In the genomic region with DNA sequence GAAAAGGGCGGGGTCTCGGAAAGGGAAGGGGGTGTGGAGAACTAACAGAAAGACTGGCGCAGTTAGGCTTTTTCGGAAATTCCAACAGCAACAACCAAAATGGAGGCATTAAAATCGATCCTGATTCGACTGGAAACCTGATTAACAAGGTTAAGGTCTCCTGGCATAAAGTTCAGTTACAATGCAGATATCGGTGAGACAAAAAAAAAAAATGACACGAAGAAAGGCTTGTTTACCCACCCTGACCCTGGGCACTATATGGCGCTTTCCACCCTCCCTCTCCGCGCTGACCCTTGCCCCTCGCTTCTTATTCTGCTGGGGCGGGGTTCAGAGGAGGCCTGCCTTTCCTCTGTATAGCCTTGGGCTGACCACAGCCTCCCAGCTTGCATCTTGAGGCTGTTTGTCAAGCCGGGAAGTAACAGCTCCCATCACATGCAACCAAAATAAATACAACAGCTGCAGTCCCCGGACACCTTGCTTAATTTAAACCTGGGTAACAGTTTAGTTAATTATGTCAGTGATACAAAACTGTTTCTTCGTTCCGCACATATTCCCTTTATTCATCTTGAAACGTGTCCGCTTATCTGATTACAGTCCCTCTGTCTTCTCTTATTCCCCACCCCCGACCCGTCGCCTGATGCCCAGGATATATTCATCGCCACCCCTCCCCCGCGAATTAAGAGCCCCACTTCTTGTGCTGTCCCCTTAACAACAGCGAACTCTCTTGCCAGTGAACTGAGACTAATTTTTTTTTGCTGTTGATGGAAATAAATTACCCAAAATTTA, we compare ENCODE assay signal across 8 cellular contexts. TPM values are rescaled to one million over a fixed set of nuclear protein-coding genes. Genes with fewer than 3 reads are reported as not detected.
DNase-seq lines count a peak whose midpoint lies in the region; ATAC-seq and TF ChIP-seq lines count a peak whose summit lies in the region.

No MANE protein-coding gene starts in this region.

- DNase-seq in AML-193 (lab: John Stamatoyannopoulos, UW) (peak; percentile 85), RPMI8226 (peak; percentile 77), type B pancreatic cell (ENCODE audit: extremely low spot score, unreplicated experiment) (peak; percentile 79)
- peak; percentile 59 for DNase-seq in activated naive CD4-positive, alpha-beta T cell treated with anti-CD3 and anti-CD28 coated beads, Interleukin-2, amount 10 ng/mL, durations not matched to agents 7 days and 5 days

- H3K36me3 ChIP-seq in gastroesophageal sphincter (no peaks in the 10 kb centered on the region), neuron (ENCODE audit: insufficient read depth, low read length) (no peaks in the 10 kb centered on the region)

- no peaks in the 10 kb centered on the region for H3K27me3 ChIP-seq in gastroesophageal sphincter
- no peaks in the 10 kb centered on the region for H3K27me3 ChIP-seq in neuron (ENCODE audit: insufficient read depth, low read length)

- peaks cover 20% of the 10 kb centered on the region for H3K36me3 Mint-ChIP-seq in activated naive CD4-positive, alpha-beta T cell treated with anti-CD3 and anti-CD28 coated beads, Interleukin-2, amount 10 ng/mL, durations not matched to agents 7 days and 5 days
- H3K36me3 Mint-ChIP-seq in type B pancreatic cell = peaks cover under 1% of the 10 kb centered on the region

- TF ChIP-seq CTCF in gastroesophageal sphincter (IDR thresholded peaks at IDR 0.05) (peak in 1 of 4 experiments; percentile 1), type B pancreatic cell (conservative IDR thresholded peaks at IDR 0.05) (no peak)

- H3K27me3 Mint-ChIP-seq in activated naive CD4-positive, alpha-beta T cell treated with anti-CD3 and anti-CD28 coated beads, Interleukin-2, amount 10 ng/mL, durations not matched to agents 7 days and 5 days = peaks cover 11% of the 10 kb centered on the region
- no peaks in the 10 kb centered on the region for H3K27me3 Mint-ChIP-seq in type B pancreatic cell

- H3K4me3 ChIP-seq in gastroesophageal sphincter (peak overlapping the region; percentile 69 to 83), neuron (ENCODE audit: low read length) (peak overlapping the region; percentile 61)

- peaks cover 10% of the 10 kb centered on the region for H3K9me3 Mint-ChIP-seq in activated naive CD4-positive, alpha-beta T cell treated with anti-CD3 and anti-CD28 coated beads, Interleukin-2, amount 10 ng/mL, durations not matched to agents 7 days and 5 days
- peaks cover 6% of the 10 kb centered on the region for H3K9me3 Mint-ChIP-seq in type B pancreatic cell

- no peak for TF ChIP-seq EP300 in gastroesophageal sphincter (IDR thresholded peaks at IDR 0.05)

- CTCF ChIA-PET in activated naive CD4-positive, alpha-beta T cell treated with anti-CD3 and anti-CD28 coated beads, Interleukin-2, amount 10 ng/mL, durations not matched to agents 7 days and 5 days (lab: Charles Lee) = interaction anchor here (1.5 kb wide), 1 partner anchor 278 kb away, joined by 3 read pairs; no protein-coding TSS in a partner anchor

- peak; percentile 55 for TF ChIP-seq POLR2A in GM18951 (IDR thresholded peaks at IDR 0.05; ENCODE audit: extremely low read depth, insufficient read depth, insufficient read length)
- peak; percentile 31 to 38 for TF ChIP-seq POLR2A in gastroesophageal sphincter (IDR thresholded peaks at IDR 0.05)

- H3K4me3 Mint-ChIP-seq in activated naive CD4-positive, alpha-beta T cell treated with anti-CD3 and anti-CD28 coated beads, Interleukin-2, amount 10 ng/mL, durations not matched to agents 7 days and 5 days = peak overlapping the region; percentile 100
- H3K4me3 Mint-ChIP-seq in type B pancreatic cell = peak overlapping the region; percentile 93

- peaks cover 40% of the 10 kb centered on the region for H3K4me1 Mint-ChIP-seq in activated naive CD4-positive, alpha-beta T cell treated with anti-CD3 and anti-CD28 coated beads, Interleukin-2, amount 10 ng/mL, durations not matched to agents 7 days and 5 days
- H3K4me1 Mint-ChIP-seq in type B pancreatic cell (ENCODE audit: unreplicated experiment) = peaks cover 25% of the 10 kb centered on the region

- in situ Hi-C loops in GM18951 (cut with MboI; ENCODE audit: low sequenced_read_pairs, unreplicated experiment) = no loop called here

- H3K4me1 ChIP-seq in gastroesophageal sphincter = peaks cover 21 to 57% (median 23%) of the 10 kb centered on the region in 3 donors
- peaks cover 35% of the 10 kb centered on the region for H3K4me1 ChIP-seq in neuron (ENCODE audit: insufficient read depth, low read length)

- no peak overlapping the region for H2AFZ ChIP-seq in neuron (ENCODE audit: low read depth, low read length)

- H3K27ac ChIP-seq in gastroesophageal sphincter = peak overlapping the region; percentile 96 to 99 (median 98)

- ATAC-seq in HG03521 (IDR thresholded peaks at IDR 0.05; ENCODE audit: unreplicated experiment) = peak; percentile 13
- ATAC-seq in gastroesophageal sphincter = peak; percentile 26

- H3K27ac Mint-ChIP-seq in activated naive CD4-positive, alpha-beta T cell treated with anti-CD3 and anti-CD28 coated beads, Interleukin-2, amount 10 ng/mL, durations not matched to agents 7 days and 5 days = peak overlapping the region; percentile 100
- H3K27ac Mint-ChIP-seq in type B pancreatic cell = peak overlapping the region; percentile 96

- H3K9me3 ChIP-seq in gastroesophageal sphincter (no peaks in the 10 kb centered on the region), neuron (ENCODE audit: low read length) (peaks cover 2% of the 10 kb centered on the region)

- WGBS in gastroesophageal sphincter (ENCODE audit: low coverage in 1 of 2), 2 donors = 0% methylated on average over 19 to 21 of the region's 26 CpGs

RNA-seq across cellular contexts. Expression of a gene that starts 0.8 kb away (rescaled TPM):
- 100 to 1,000 TPM; 160 to 297 (median 181) TPM for total RNA-seq in gastroesophageal sphincter
- total RNA-seq in type B pancreatic cell (ENCODE audit: low replicate concordance) = 60.2 and 79.9 TPM in 2 replicates

Comparison
In these comparisons a context has a peak if more than half of its experiments do, and no peak if none do; other contexts are left out.
1. Peak in every context shown above with its lines: DNase-seq, ATAC-seq, H3K4me3 ChIP-seq and H3K27ac ChIP-seq.